14 cellular contexts compared by ENCODE assay signal in the genomic region with DNA sequence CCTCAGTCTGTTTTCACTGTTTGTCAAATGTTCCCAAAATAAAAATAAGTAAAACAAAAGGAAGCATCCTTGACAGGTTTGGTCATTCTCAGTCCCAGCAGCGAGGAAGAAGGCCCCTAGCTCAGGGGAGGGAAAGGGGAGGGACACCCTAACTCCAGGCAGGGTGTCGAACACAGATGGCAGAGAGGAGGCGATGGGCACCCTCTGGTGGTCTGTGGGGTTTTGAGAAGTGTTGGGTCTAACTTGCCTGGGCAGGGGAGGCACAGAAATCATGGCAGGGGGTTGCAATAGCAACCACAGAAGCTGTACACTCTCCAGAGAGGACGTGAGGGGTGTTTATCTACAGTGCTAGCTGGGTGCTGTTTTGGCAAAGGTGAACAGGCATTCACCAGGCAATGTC.
DNase-seq lines count a peak whose midpoint lies in the region; ATAC-seq, FAIRE-seq and TF ChIP-seq lines count a peak whose summit lies in the region.
"Had no signal": no experiment of that assay in that cellular context is flagged by ENCODE, and none has a peak within 500 bp of the region (broad histone marks: within the 10 kb centered on the region; RNA-seq: fewer than 3 reads in every experiment).

No MANE protein-coding gene starts in this region.

- no peak for ATAC-seq in GM21619 (IDR thresholded peaks at IDR 0.05; ENCODE audit: unreplicated experiment)

- no peaks in the 10 kb centered on the region for H3K9me3 Mint-ChIP-seq in activated naive CD4-positive, alpha-beta T cell treated with anti-CD3 and anti-CD28 coated beads for 36 hours
- peaks cover under 1% of the 10 kb centered on the region for H3K9me3 Mint-ChIP-seq in nephron progenitor cell
- H3K9me3 Mint-ChIP-seq: activated T-cell treated with anti-CD3 and anti-CD28 coated beads, Interleukin-2, amount 50 U/mL, for 4 hours; CD14-positive monocyte; IgD-negative memory B cell had no signal

- DNase-seq in D721Med (ENCODE audit: insufficient read length, low spot score) (no peak), Kasumi-1 (lab: John Stamatoyannopoulos, UW) (peak; percentile 8 to 17), nephron progenitor cell (peak; percentile 22), NOMO-1 treated with DMSO at 0.1 percent for 48 hours (lab: John Stamatoyannopoulos, UW; ENCODE audit: unreplicated experiment) (no peak), suprapubic skin (ENCODE audit: low spot score in 2 of 2) (no peak), DMS114 treated with DMSO at 0.1 percent for 48 hours (lab: John Stamatoyannopoulos, UW; ENCODE audit: unreplicated experiment) (no peak)
- peak; percentile 57 for DNase-seq in activated naive CD4-positive, alpha-beta T cell treated with anti-CD3 and anti-CD28 coated beads for 36 hours
- DNase-seq: activated T-cell treated with anti-CD3 and anti-CD28 coated beads, Interleukin-2, amount 50 U/mL, for 4 hours; kidney glomerular epithelial cell; NCI-H345 had no signal

- FAIRE-seq in D721Med (lab: Jason Lieb, UNC), result peak; percentile 6
- FAIRE-seq: urothelium cell line had no signal

- TF ChIP-seq CTCF in D721Med (IDR thresholded peaks at IDR 0.05; ENCODE audit: insufficient read depth, missing control alignments) (peak; percentile 40), nephron progenitor cell (IDR thresholded peaks at IDR 0.05) (peak; percentile 21), suprapubic skin (IDR thresholded peaks at IDR 0.05) (no peak)

- no peaks in the 10 kb centered on the region for H3K36me3 ChIP-seq in suprapubic skin

- no peaks in the 10 kb centered on the region for H3K9me3 ChIP-seq in suprapubic skin

- intact Hi-C loops in activated naive CD4-positive, alpha-beta T cell treated with anti-CD3 and anti-CD28 coated beads for 36 hours (cut with micrococcal nuclease), result loop anchor here (1.0 to 5.0 kb wide), 3 partner anchors 226 to 676 kb away; partner anchors contain the start of gene MND1

- H3K27ac Mint-ChIP-seq in activated naive CD4-positive, alpha-beta T cell treated with anti-CD3 and anti-CD28 coated beads for 36 hours, result no peak overlapping the region
- no peak overlapping the region for H3K27ac Mint-ChIP-seq in nephron progenitor cell
- H3K27ac Mint-ChIP-seq: CD14-positive monocyte, IgD-negative memory B cell had no signal

- no peak overlapping the region for H3K4me3 ChIP-seq in suprapubic skin

- TF ChIP-seq POLR2A in suprapubic skin (IDR thresholded peaks at IDR 0.05), result no peak

- peaks cover 5% of the 10 kb centered on the region for H3K27me3 Mint-ChIP-seq in activated naive CD4-positive, alpha-beta T cell treated with anti-CD3 and anti-CD28 coated beads for 36 hours (ENCODE audit: low read depth)
- H3K27me3 Mint-ChIP-seq in nephron progenitor cell (ENCODE audit: low read depth, poor library complexity), result peaks cover 5% of the 10 kb centered on the region

- 53% methylated on average over 4 of the region's 4 CpGs for WGBS in suprapubic skin

- TF ChIP-seq EP300 in suprapubic skin (IDR thresholded peaks at IDR 0.05), result no peak

- H3K27ac ChIP-seq in suprapubic skin, result no peak overlapping the region

- no peaks in the 10 kb centered on the region for H3K4me1 Mint-ChIP-seq in activated naive CD4-positive, alpha-beta T cell treated with anti-CD3 and anti-CD28 coated beads for 36 hours (ENCODE audit: low read depth)
- peaks cover 17% of the 10 kb centered on the region for H3K4me1 Mint-ChIP-seq in nephron progenitor cell
- H3K4me1 Mint-ChIP-seq: CD14-positive monocyte had no signal

- CTCF ChIA-PET in activated naive CD4-positive, alpha-beta T cell treated with anti-CD3 and anti-CD28 coated beads for 36 hours (lab: Charles Lee), result interaction anchor here (1.0 to 2.2 kb wide), 5 partner anchors 226 to 268 kb away, joined by 4 to 14 read pairs (median 4); no protein-coding TSS in a partner anchor

- no peaks in the 10 kb centered on the region for H3K4me1 ChIP-seq in suprapubic skin

- no peak overlapping the region for H3K4me3 Mint-ChIP-seq in activated naive CD4-positive, alpha-beta T cell treated with anti-CD3 and anti-CD28 coated beads for 36 hours
- H3K4me3 Mint-ChIP-seq in nephron progenitor cell, result no peak overlapping the region
- H3K4me3 Mint-ChIP-seq: activated T-cell treated with anti-CD3 and anti-CD28 coated beads, Interleukin-2, amount 50 U/mL, for 4 hours; CD14-positive monocyte; IgD-negative memory B cell had no signal

- H3K36me3 Mint-ChIP-seq in activated naive CD4-positive, alpha-beta T cell treated with anti-CD3 and anti-CD28 coated beads for 36 hours (ENCODE audit: low read depth), result no peaks in the 10 kb centered on the region
- H3K36me3 Mint-ChIP-seq in nephron progenitor cell (ENCODE audit: low read depth), result no peaks in the 10 kb centered on the region
- H3K36me3 Mint-ChIP-seq: CD14-positive monocyte, IgD-negative memory B cell had no signal

- H3K27me3 ChIP-seq in suprapubic skin, result no peaks in the 10 kb centered on the region

Comparison
In these comparisons a context has a peak if more than half of its experiments do, and no peak if none do; other contexts are left out.
1. DNase-seq: peak in Kasumi-1 (2 of 2), activated naive CD4-positive, alpha-beta T cell treated with anti-CD3 and anti-CD28 coated beads for 36 hours (single experiment) and nephron progenitor cell (single experiment); none in D721Med (single experiment), NOMO-1 treated with DMSO at 0.1 percent for 48 hours (single experiment), suprapubic skin (0 of 2) and DMS114 treated with DMSO at 0.1 percent for 48 hours (single experiment).
2. CTCF ChIP-seq: peak in D721Med (single experiment) and nephron progenitor cell (single experiment); none in suprapubic skin (0 of 2).